In the genomic region with DNA sequence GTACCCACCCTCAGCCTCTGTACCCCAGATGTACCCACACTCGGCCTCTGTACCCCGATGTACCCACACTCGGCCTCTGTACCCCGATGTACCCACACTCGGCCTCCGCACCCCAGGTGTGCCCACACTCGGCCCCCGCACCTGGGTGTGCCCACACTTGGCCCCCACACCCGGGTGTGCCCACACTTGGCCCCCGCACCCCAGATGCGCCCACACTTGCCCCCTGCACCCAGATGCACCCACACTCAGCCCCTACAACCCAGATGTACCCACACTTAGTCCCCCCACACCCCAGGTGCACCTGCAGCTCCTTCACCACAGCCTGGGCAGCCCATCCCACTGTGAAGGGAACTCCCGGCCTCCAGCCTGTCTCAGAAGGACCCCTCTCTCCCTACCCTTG, we compare ENCODE assay signal across 24 cellular contexts.
"Had no signal": no experiment of that assay in that cellular context is flagged by ENCODE, and none has a peak within 500 bp of the region (broad histone marks: within the 10 kb centered on the region; RNA-seq: fewer than 3 reads in every experiment).

No MANE protein-coding gene starts in this region.

- ATAC-seq: left cardiac atrium had no signal

- DNase-seq: colonic mucosa; dorsolateral prefrontal cortex; effector CD8-positive, alpha-beta T cell; foreskin melanocyte; head of caudate nucleus; kidney; left cardiac atrium; left ventricle myocardium inferior; mesendoderm; naive B cell; occipital lobe; right lobe of liver; stimulated activated CD4-positive, alpha-beta T cell treated with anti-CD3 and anti-CD28 coated beads, Interleukin-4, amount 100 ng/mL, for 1 hour; stimulated activated CD8-positive, alpha-beta memory T cell treated with anti-CD3 and anti-CD28 coated beads, Interleukin-4, amount 100 ng/mL, for 48 hours; stimulated activated naive CD4-positive, alpha-beta T cell; thyroid gland; upper lobe of right lung had no signal

- H3K36me3 ChIP-seq: colonic mucosa, prostate gland, right lobe of liver, suprapubic skin, thyroid gland, upper lobe of right lung had no signal

- H3K27ac ChIP-seq: colonic mucosa, dorsolateral prefrontal cortex, left ventricle myocardium inferior, parathyroid adenoma, prostate gland, right lobe of liver, suprapubic skin, thyroid gland, vagina had no signal

- H3K4me3 ChIP-seq: colonic mucosa, dorsolateral prefrontal cortex, hepatocyte, left ventricle myocardium inferior, lung, prostate gland, right lobe of liver, suprapubic skin, thyroid gland, upper lobe of right lung, vagina had no signal

- H3K4me1 ChIP-seq: colonic mucosa, left ventricle myocardium inferior, vagina had no signal

- H3K9me3 Mint-ChIP-seq: naive B cell, nephron had no signal

- H3K27me3 Mint-ChIP-seq: naive B cell had no signal

- H3K9me3 ChIP-seq: colonic mucosa, left ventricle myocardium inferior, prostate gland, right lobe of liver, suprapubic skin, thyroid gland, upper lobe of right lung, vagina had no signal

- H3K27ac Mint-ChIP-seq: nephron had no signal

- H3K4me3 Mint-ChIP-seq: naive B cell, nephron had no signal
